In the genomic region with DNA sequence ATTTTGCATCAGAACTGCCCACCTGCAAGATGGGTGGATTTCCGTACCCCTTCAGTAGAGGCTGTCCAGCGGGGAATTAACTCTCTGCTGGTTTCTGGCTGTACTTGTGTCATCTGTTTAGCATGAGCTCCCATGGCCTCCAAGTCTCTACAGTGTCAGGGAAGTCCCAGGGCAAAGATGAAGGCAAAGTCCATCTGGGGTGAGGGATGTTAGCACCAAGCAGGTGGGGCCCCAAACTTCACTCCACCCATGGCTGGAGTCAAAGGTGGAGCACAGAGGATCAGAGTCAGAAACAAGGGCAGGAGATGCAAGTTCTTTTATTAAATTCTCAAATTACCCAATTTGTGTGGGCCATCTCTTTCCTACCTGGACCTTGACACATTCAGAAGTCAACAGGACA, we compare ENCODE assay signal across 9 cellular contexts.
"Had no signal": no experiment of that assay in that cellular context is flagged by ENCODE, and none has a peak within 500 bp of the region (broad histone marks: within the 10 kb centered on the region; RNA-seq: fewer than 3 reads in every experiment).

No MANE protein-coding gene starts in this region.

- H3K4me2 ChIP-seq: GM23338 had no signal

- H3K4me3 Mint-ChIP-seq: GM23338, H9 had no signal

- H3K27ac ChIP-seq: HL-60 had no signal

- H2AFZ ChIP-seq: GM23338 had no signal

- ATAC-seq: GM23338 had no signal

- H3K4me3 ChIP-seq: GM23338, K562 had no signal

- DNase-seq: H9, HCEC 1CT, IMR-90, KG1 had no signal

- H3K27ac Mint-ChIP-seq: GM23338, H9 had no signal

- FAIRE-seq: H1, H54, K562 had no signal
